ENCODE assay signal across 8 cellular contexts in genomic region chr6:134517145-134517658, GRCh38.
DNase-seq lines count a peak whose midpoint lies in the region; ATAC-seq and TF ChIP-seq lines count a peak whose summit lies in the region.

No MANE protein-coding gene starts in this region.

- H3K4me1 ChIP-seq in thyroid gland: peaks cover 57 to 58% of the 10 kb centered on the region in 2 donors
- no peaks in the 10 kb centered on the region for H3K4me1 ChIP-seq in Caco-2

- no peaks in the 10 kb centered on the region for H3K27me3 Mint-ChIP-seq in central memory CD8-positive, alpha-beta T cell
- H3K27me3 Mint-ChIP-seq in Caco-2 (ENCODE audit: insufficient read depth, unreplicated experiment): no peaks in the 10 kb centered on the region

- H3K4me3 Mint-ChIP-seq in central memory CD8-positive, alpha-beta T cell: no peak overlapping the region
- no peak overlapping the region for H3K4me3 Mint-ChIP-seq in Caco-2 (ENCODE audit: unreplicated experiment)

- H3K9me3 Mint-ChIP-seq in central memory CD8-positive, alpha-beta T cell: no peaks in the 10 kb centered on the region
- no peaks in the 10 kb centered on the region for H3K9me3 Mint-ChIP-seq in Caco-2 (ENCODE audit: unreplicated experiment)

- peak overlapping the region; percentile 64 for H3K27ac Mint-ChIP-seq in central memory CD8-positive, alpha-beta T cell (ENCODE audit: low read depth)
- no peak overlapping the region for H3K27ac Mint-ChIP-seq in Caco-2 (ENCODE audit: unreplicated experiment)

- H3K27ac ChIP-seq in thyroid gland: peak overlapping the region; percentile 81 to 91 (median 90)

- H3K27me3 ChIP-seq in thyroid gland (no peaks in the 10 kb centered on the region), Caco-2 (replicated peaks; ENCODE audit: control insufficient read depth, insufficient read depth, low read length) (no peaks in the 10 kb centered on the region)

- TF ChIP-seq CTCF in thyroid gland (IDR thresholded peaks at IDR 0.05): no peak
- no peak for TF ChIP-seq CTCF in Caco-2 (IDR thresholded peaks at IDR 0.05; ENCODE audit: insufficient read depth in 1 of 2, low read depth in 1 of 2, low read length in 1 of 2, severe bottlenecking in 1 of 2, unreplicated experiment in 1 of 2)

- ATAC-seq in central memory CD8-positive, alpha-beta T cell (replicated peaks; ENCODE audit: extremely low read depth, poor library complexity, severe bottlenecking): no peak
- ATAC-seq in left lobe of liver: peak; percentile 88
- no peak for ATAC-seq in GM18519 (IDR thresholded peaks at IDR 0.05; ENCODE audit: low FRiP score, unreplicated experiment)
- ATAC-seq in GM21447 (IDR thresholded peaks at IDR 0.05; ENCODE audit: unreplicated experiment): no peak

- no peak for TF ChIP-seq POLR2A in thyroid gland (IDR thresholded peaks at IDR 0.05)

- CTCF ChIA-PET in Caco-2 (lab: Charles Lee): no interaction called here

- WGBS in thyroid gland, 2 donors: 3 to 13% methylated on average over 9 of the region's 9 CpGs

- DNase-seq in Ammon's horn (ENCODE audit: low spot score) (peak; percentile 66), NCI-H146 treated with DMSO at 0.1 percent for 48 hours (lab: John Stamatoyannopoulos, UW; ENCODE audit: unreplicated experiment) (peak; percentile 53), left lobe of liver (ENCODE audit: low spot score) (peak; percentile 93), thyroid gland (peak; percentile 99), Caco-2 (no peak)
- DNase-seq in central memory CD8-positive, alpha-beta T cell (ENCODE audit: low spot score in 2 of 2): no peak

- H3K4me1 Mint-ChIP-seq in central memory CD8-positive, alpha-beta T cell: peaks cover 14% of the 10 kb centered on the region
- no peaks in the 10 kb centered on the region for H3K4me1 Mint-ChIP-seq in Caco-2 (ENCODE audit: low read depth, unreplicated experiment)

- POLR2A ChIA-PET in Caco-2 (lab: Charles Lee): no interaction called here

- intact Hi-C loops in thyroid gland (cut with DNase I): loop anchor here (5.0 kb wide), 1 partner anchor 335 kb away; no protein-coding TSS in a partner anchor
- intact Hi-C loops in Caco-2 (cut with micrococcal nuclease; ENCODE audit: unreplicated experiment): no loop called here

- no TSS peak for BruUV-seq in Caco-2 (replicated peaks; lab: Mats Ljungman, UMichigan)

- peaks cover 2% of the 10 kb centered on the region for H3K36me3 Mint-ChIP-seq in central memory CD8-positive, alpha-beta T cell (ENCODE audit: insufficient read depth)
- no peaks in the 10 kb centered on the region for H3K36me3 Mint-ChIP-seq in Caco-2 (ENCODE audit: insufficient read depth, unreplicated experiment)

- H3K36me3 ChIP-seq in thyroid gland (no peaks in the 10 kb centered on the region), Caco-2 (ENCODE audit: control insufficient read depth, insufficient read depth, low read length) (no peaks in the 10 kb centered on the region)

- H3K9me3 ChIP-seq in thyroid gland (no peaks in the 10 kb centered on the region), Caco-2 (no peaks in the 10 kb centered on the region)

- no peak overlapping the region for H3K4me3 ChIP-seq in thyroid gland (replicated peaks in 1 of 3)
- H3K4me3 ChIP-seq in Caco-2 (ENCODE audit: low read depth, low read length): no peak overlapping the region

Comparison
In these comparisons a context has a peak if more than half of its experiments do, and no peak if none do; other contexts are left out.
1. DNase-seq: peak in Ammon's horn (single experiment), NCI-H146 treated with DMSO at 0.1 percent for 48 hours (single experiment), left lobe of liver (single experiment) and thyroid gland (2 of 2); none in central memory CD8-positive, alpha-beta T cell (0 of 2) and Caco-2 (0 of 2).